ENCODE assay signal across 9 cellular contexts in the genomic region with DNA sequence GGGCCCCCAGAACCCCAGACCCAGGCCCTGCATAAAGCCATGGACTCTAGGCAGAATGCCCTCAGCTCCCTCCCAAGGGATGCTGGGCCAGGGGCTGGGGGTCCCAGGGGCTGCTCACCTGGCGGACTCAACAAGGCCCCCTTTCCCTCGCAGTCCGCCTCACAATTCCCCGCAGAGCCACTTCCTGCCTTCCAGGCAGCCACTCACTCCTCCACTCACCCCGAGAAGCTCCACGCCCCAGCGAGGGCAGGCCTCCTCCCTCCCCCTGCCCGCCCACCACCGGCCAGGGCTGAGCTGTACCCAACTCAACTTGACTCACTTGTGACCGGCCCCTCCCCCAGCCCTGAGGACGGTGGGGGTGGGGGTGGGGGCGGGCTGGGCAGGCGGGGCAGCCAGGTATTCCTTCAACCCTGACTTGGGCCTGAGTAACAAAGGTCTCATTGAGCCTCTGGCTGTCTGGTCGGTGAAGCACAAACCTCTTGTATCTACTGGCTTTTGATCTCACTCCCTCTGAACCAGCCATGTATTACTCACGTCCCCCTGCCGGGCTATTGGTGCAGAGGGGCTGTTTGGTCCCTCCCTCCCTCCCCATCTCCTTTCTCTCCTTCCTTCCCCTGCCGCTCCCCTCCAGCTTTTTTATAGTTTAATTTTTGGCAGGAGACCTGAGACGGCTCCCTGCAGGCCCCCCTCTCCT. TPM values are rescaled to one million over a fixed set of nuclear protein-coding genes. Genes with fewer than 3 reads are reported as not detected.
DNase-seq lines count a peak whose midpoint lies in the region; ATAC-seq and TF ChIP-seq lines count a peak whose summit lies in the region.
"Had no signal": no experiment of that assay in that cellular context is flagged by ENCODE, and none has a peak within 500 bp of the region (broad histone marks: within the 10 kb centered on the region; RNA-seq: fewer than 3 reads in every experiment).

No MANE protein-coding gene starts in this region.

- peak overlapping the region; percentile 44 for H3K18ac ChIP-seq in trophoblast cell (ENCODE audit: low read length)

- no peak for TF ChIP-seq CTCF in GM10266 (IDR thresholded peaks at IDR 0.05; ENCODE audit: control insufficient read depth, insufficient read depth, low read depth, missing control alignments)

- H2AK5ac ChIP-seq in trophoblast cell (ENCODE audit: low read length), result peak overlapping the region; percentile 44

- WGBS in trophoblast cell (ENCODE audit: extremely low coverage, insufficient coverage, insufficient read length), result no CpG with 5 or more reads among the region's 18 CpGs

- H2AFZ ChIP-seq in trophoblast cell (ENCODE audit: insufficient read depth, low read length, poor library complexity), result peak overlapping the region; percentile 73

- in situ Hi-C loops in KBM-7 (cut with MboI; ENCODE audit: low pct_unique_long_range_greater_than_20kb, low sequenced_read_pairs), result no loop called here

- no peaks in the 10 kb centered on the region for H3K4me1 Mint-ChIP-seq in activated T-helper 2 cell treated with anti-CD3 and anti-CD28 coated beads, Interferon-gamma antibody, Interleukin-2, Interleukin-4, amounts not matched to agents 10 μg/mL and 5 μg/mL and 100 μg/mL, durations not matched to agents 14 hours and 24 hours and 36 hours (ENCODE audit: low read depth)

- H4K91ac ChIP-seq in trophoblast cell (ENCODE audit: low read depth, low read length), result peak overlapping the region; percentile 99

- peak overlapping the region; percentile 97 for H2BK120ac ChIP-seq in trophoblast cell (ENCODE audit: insufficient read depth, low read length, poor library complexity)

- intact Hi-C loops in activated T-helper 2 cell treated with anti-CD3 and anti-CD28 coated beads, Interferon-gamma antibody, Interleukin-2, Interleukin-4, amounts not matched to agents 10 μg/mL and 5 μg/mL and 100 μg/mL, durations not matched to agents 14 hours and 24 hours and 36 hours (cut with micrococcal nuclease), result loop anchor here (10.0 kb wide), 1 partner anchor 115 kb away; no protein-coding TSS in a partner anchor

- peak overlapping the region; percentile 74 for H3K4me3 ChIP-seq in trophoblast cell (ENCODE audit: low read depth, low read length)

- H3K79me1 ChIP-seq in trophoblast cell (ENCODE audit: low read length), result peaks cover 25% of the 10 kb centered on the region

- H3K36me3 ChIP-seq in trophoblast cell (ENCODE audit: control insufficient read depth in 1 of 2, insufficient read depth in 2 of 2, low read length in 2 of 2), result no peaks in the 10 kb centered on the region

- peaks cover 18% of the 10 kb centered on the region for H3K79me2 ChIP-seq in trophoblast cell (ENCODE audit: control insufficient read depth, insufficient read depth, low read length, poor library complexity)

- peak overlapping the region; percentile 93 for H3K27ac ChIP-seq in trophoblast cell (ENCODE audit: low read depth, low read length)

- H3K9ac ChIP-seq in trophoblast cell (ENCODE audit: low read length), result peak overlapping the region; percentile 81

- H3K27ac Mint-ChIP-seq in activated T-helper 2 cell treated with anti-CD3 and anti-CD28 coated beads, Interferon-gamma antibody, Interleukin-2, Interleukin-4, amounts not matched to agents 10 μg/mL and 5 μg/mL and 100 μg/mL, durations not matched to agents 14 hours and 24 hours and 36 hours, result no peak overlapping the region
- H3K27ac Mint-ChIP-seq: IgD-negative memory B cell had no signal

- peak overlapping the region; percentile 91 for H2BK5ac ChIP-seq in trophoblast cell (ENCODE audit: low read depth, low read length, poor library complexity)

- H2BK12ac ChIP-seq in trophoblast cell (ENCODE audit: low read length), result peak overlapping the region; percentile 89

- peak overlapping the region; percentile 73 for H4K12ac ChIP-seq in trophoblast cell (ENCODE audit: low read depth, low read length)

- H3K9me3 Mint-ChIP-seq in activated T-helper 2 cell treated with anti-CD3 and anti-CD28 coated beads, Interferon-gamma antibody, Interleukin-2, Interleukin-4, amounts not matched to agents 10 μg/mL and 5 μg/mL and 100 μg/mL, durations not matched to agents 14 hours and 24 hours and 36 hours, result no peaks in the 10 kb centered on the region
- H3K9me3 Mint-ChIP-seq: IgD-negative memory B cell had no signal

- H3K4me3 Mint-ChIP-seq in activated T-helper 2 cell treated with anti-CD3 and anti-CD28 coated beads, Interferon-gamma antibody, Interleukin-2, Interleukin-4, amounts not matched to agents 10 μg/mL and 5 μg/mL and 100 μg/mL, durations not matched to agents 14 hours and 24 hours and 36 hours (ENCODE audit: low read depth), result no peak overlapping the region
- H3K4me3 Mint-ChIP-seq: IgD-negative memory B cell had no signal

- H3K4me2 ChIP-seq in trophoblast cell (ENCODE audit: low read length), result peak overlapping the region; percentile 80

- H3K4ac ChIP-seq in trophoblast cell (ENCODE audit: low read depth, low read length), result peak overlapping the region; percentile 96

- H3K9me3 ChIP-seq in trophoblast cell (ENCODE audit: insufficient read depth, low read depth, low read length), result no peaks in the 10 kb centered on the region

- H3K4me1 ChIP-seq in trophoblast cell (ENCODE audit: control insufficient read depth in 1 of 2, insufficient read depth in 2 of 2, low read length in 2 of 2), result peaks cover 40 to 44% of the 10 kb centered on the region in 2 experiments

- H3K27me3 ChIP-seq in trophoblast cell (ENCODE audit: insufficient read depth, low read length), result no peaks in the 10 kb centered on the region

- peaks cover 32% of the 10 kb centered on the region for H3K27me3 Mint-ChIP-seq in activated T-helper 2 cell treated with anti-CD3 and anti-CD28 coated beads, Interferon-gamma antibody, Interleukin-2, Interleukin-4, amounts not matched to agents 10 μg/mL and 5 μg/mL and 100 μg/mL, durations not matched to agents 14 hours and 24 hours and 36 hours (ENCODE audit: low read depth)

- H3K36me3 Mint-ChIP-seq in activated T-helper 2 cell treated with anti-CD3 and anti-CD28 coated beads, Interferon-gamma antibody, Interleukin-2, Interleukin-4, amounts not matched to agents 10 μg/mL and 5 μg/mL and 100 μg/mL, durations not matched to agents 14 hours and 24 hours and 36 hours (ENCODE audit: low read depth), result no peaks in the 10 kb centered on the region
- H3K36me3 Mint-ChIP-seq: IgD-negative memory B cell had no signal

- no peak overlapping the region for H3K23ac ChIP-seq in trophoblast cell (ENCODE audit: low read length)

- no peak for ATAC-seq in HG03097 (IDR thresholded peaks at IDR 0.05; ENCODE audit: low FRiP score, unreplicated experiment)

- peak overlapping the region; percentile 69 for H4K8ac ChIP-seq in trophoblast cell (ENCODE audit: low read depth, low read length)

- peak overlapping the region; percentile 95 for H3K14ac ChIP-seq in trophoblast cell (ENCODE audit: low read length)

- DNase-seq in GM10266 (ENCODE audit: extremely low spot score) (peak; percentile 46), NCI-H69 (lab: John Stamatoyannopoulos, UW) (peak; percentile 97), cerebellar cortex (ENCODE audit: low spot score) (peak; percentile 77), trophoblast cell (peak in 1 of 2 donors; percentile 3), SKM-1 treated with dmso at 0.1 percent for 144 hours (lab: John Stamatoyannopoulos, UW; ENCODE audit: unreplicated experiment) (no peak), KBM-7 (no peak)
- no peak for DNase-seq in activated T-helper 2 cell treated with anti-CD3 and anti-CD28 coated beads, Interferon-gamma antibody, Interleukin-2, Interleukin-4, amounts not matched to agents 10 μg/mL and 5 μg/mL and 100 μg/mL, durations not matched to agents 14 hours and 24 hours and 36 hours (ENCODE audit: low spot score)

RNA-seq across cellular contexts. Expression of a gene that starts 5.9 kb away (rescaled TPM):
- polyA plus RNA-seq in trophoblast cell (2013), result 2.8 TPM in 2 replicates
- total RNA-seq in activated T-helper 2 cell treated with anti-CD3 and anti-CD28 coated beads, Interferon-gamma antibody, Interleukin-2, Interleukin-4, amounts not matched to agents 10 μg/mL and 5 μg/mL and 100 μg/mL, durations not matched to agents 14 hours and 24 hours and 36 hours, result not detected in 2 replicates
- polyA plus RNA-seq: IgD-negative memory B cell had no signal

RNA-seq across cellular contexts. Expression of a gene that starts 28.0 kb away (rescaled TPM):
- polyA plus RNA-seq in trophoblast cell (2013), result 6.4 and 6.5 TPM in 2 replicates
- 0.48 TPM in 1 of 2 replicates, not detected in the other for total RNA-seq in activated T-helper 2 cell treated with anti-CD3 and anti-CD28 coated beads, Interferon-gamma antibody, Interleukin-2, Interleukin-4, amounts not matched to agents 10 μg/mL and 5 μg/mL and 100 μg/mL, durations not matched to agents 14 hours and 24 hours and 36 hours
- polyA plus RNA-seq: IgD-negative memory B cell had no signal

RNA-seq across cellular contexts. Expression of a gene that starts 54.6 kb away (rescaled TPM):
- polyA plus RNA-seq in trophoblast cell (2013), result 22.8 and 24.6 TPM in 2 replicates
- 0.37 and 0.68 TPM in 2 replicates for total RNA-seq in activated T-helper 2 cell treated with anti-CD3 and anti-CD28 coated beads, Interferon-gamma antibody, Interleukin-2, Interleukin-4, amounts not matched to agents 10 μg/mL and 5 μg/mL and 100 μg/mL, durations not matched to agents 14 hours and 24 hours and 36 hours

Comparison
In these comparisons a context has a peak if more than half of its experiments do, and no peak if none do; other contexts are left out.
1. DNase-seq: peak in GM10266 (single experiment), NCI-H69 (single experiment) and cerebellar cortex (single experiment); none in SKM-1 treated with dmso at 0.1 percent for 144 hours (single experiment), activated T-helper 2 cell treated with anti-CD3 and anti-CD28 coated beads, Interferon-gamma antibody, Interleukin-2, Interleukin-4, amounts not matched to agents 10 μg/mL and 5 μg/mL and 100 μg/mL, durations not matched to agents 14 hours and 24 hours and 36 hours (single experiment) and KBM-7 (single experiment).